Comparison of ENCODE assay signal across 9 cellular contexts in genomic region chr1:234907585-234908457, GRCh38.
DNase-seq lines count a peak whose midpoint lies in the region; ATAC-seq and TF ChIP-seq lines count a peak whose summit lies in the region.
"Had no signal": no experiment of that assay in that cellular context is flagged by ENCODE, and none has a peak within 500 bp of the region (broad histone marks: within the 10 kb centered on the region; RNA-seq: fewer than 3 reads in every experiment).

No MANE protein-coding gene starts in this region.

- DNase-seq in GM04503 (ENCODE audit: low read depth) = peak; percentile 85
- DNase-seq in body of pancreas = peak in 3 of 4 donors; percentile 49 to 60 (median 60)
- peak; percentile 58 for DNase-seq in hepatocyte (ENCODE audit: low spot score)
- no peak for DNase-seq in smooth muscle cell (lab: John Stamatoyannopoulos, UW; ENCODE audit: unreplicated experiment)
- no peak for DNase-seq in GOT3 (lab: John Stamatoyannopoulos, UW)
- no peak for DNase-seq in hippocampal formation (lab: John Stamatoyannopoulos, UW)
- DNase-seq: NCI-H2081 treated with DMSO at 0.1 percent for 48 hours had no signal

- H3K27ac ChIP-seq in body of pancreas (peak overlapping the region; percentile 58 to 71 (median 64)), hepatocyte (peak overlapping the region; percentile 96), smooth muscle cell (ENCODE audit: low read depth) (peak overlapping the region; percentile 84)

- TF ChIP-seq POLR2A in body of pancreas (IDR thresholded peaks at IDR 0.05) = no peak

- peak overlapping the region; percentile 45 for H3K4me2 ChIP-seq in hepatocyte
- H3K4me2 ChIP-seq in smooth muscle cell = peak overlapping the region; percentile 50

- no peaks in the 10 kb centered on the region for H3K27me3 ChIP-seq in body of pancreas
- H3K27me3 ChIP-seq in hepatocyte = no peaks in the 10 kb centered on the region
- H3K27me3 ChIP-seq in smooth muscle cell (ENCODE audit: low read depth) = no peaks in the 10 kb centered on the region

- H3K79me2 ChIP-seq in hepatocyte (no peaks in the 10 kb centered on the region), smooth muscle cell (ENCODE audit: low read depth) (no peaks in the 10 kb centered on the region)

- no peaks in the 10 kb centered on the region for H3K9me3 ChIP-seq in body of pancreas
- H3K9me3 ChIP-seq in hepatocyte (ENCODE audit: low read depth) = no peaks in the 10 kb centered on the region
- no peaks in the 10 kb centered on the region for H3K9me3 ChIP-seq in smooth muscle cell (replicated peaks; ENCODE audit: low read depth)

- TF ChIP-seq CTCF in body of pancreas (IDR thresholded peaks at IDR 0.05) (no peak), hepatocyte (IDR thresholded peaks at IDR 0.05; ENCODE audit: poor library complexity) (no peak), smooth muscle cell (IDR thresholded peaks at IDR 0.05; ENCODE audit: borderline replicate concordance, insufficient read depth, poor library complexity, severe bottlenecking) (no peak)

- peak overlapping the region; percentile 36 for H3K9ac ChIP-seq in smooth muscle cell (ENCODE audit: low read depth)

- H3K4me3 ChIP-seq in body of pancreas (no peak overlapping the region), hepatocyte (no peak overlapping the region), smooth muscle cell (no peak overlapping the region)

- peaks cover 10% of the 10 kb centered on the region for H3F3A ChIP-seq in smooth muscle cell (ENCODE audit: low read depth)

- H3K36me3 ChIP-seq in body of pancreas (replicated peaks in 1 of 2; ENCODE audit: insufficient read depth in 1 of 2, low read depth in 2 of 2) = no peaks in the 10 kb centered on the region
- H3K36me3 ChIP-seq in hepatocyte (replicated peaks; ENCODE audit: insufficient read depth, low read depth) = no peaks in the 10 kb centered on the region
- no peaks in the 10 kb centered on the region for H3K36me3 ChIP-seq in smooth muscle cell (ENCODE audit: low read depth)

- peak; percentile 79 for ATAC-seq in body of pancreas
- ATAC-seq in GM18909 (IDR thresholded peaks at IDR 0.05; ENCODE audit: poor library complexity, unreplicated experiment) = no peak
- no peak for ATAC-seq in HG03175 (IDR thresholded peaks at IDR 0.05; ENCODE audit: unreplicated experiment)

- intact Hi-C loops in body of pancreas (cut with DNase I) = no loop called here

- H4K20me1 ChIP-seq in hepatocyte (ENCODE audit: insufficient read depth, poor library complexity, severe bottlenecking) (no peaks in the 10 kb centered on the region), smooth muscle cell (ENCODE audit: low read depth) (no peaks in the 10 kb centered on the region)

- H2AFZ ChIP-seq in hepatocyte = no peak overlapping the region
- peak overlapping the region; percentile 28 for H2AFZ ChIP-seq in smooth muscle cell (ENCODE audit: low read depth)

- no peaks in the 10 kb centered on the region for H3K9me2 ChIP-seq in hepatocyte (replicated peaks; ENCODE audit: insufficient read depth)

- 14 to 26% methylated on average over 12 of the region's 12 CpGs for WGBS in body of pancreas, 2 donors
- WGBS in hepatocyte (ENCODE audit: low lambda C conversion rate, missing lambda C conversion rate) = 44% methylated on average over 12 of the region's 12 CpGs
- WGBS in smooth muscle cell (ENCODE audit: low lambda C conversion rate) = 42% methylated on average over 12 of the region's 12 CpGs

- H3K4me1 ChIP-seq in body of pancreas = peaks cover 28% of the 10 kb centered on the region
- peaks cover 28% of the 10 kb centered on the region for H3K4me1 ChIP-seq in hepatocyte (ENCODE audit: insufficient read depth)
- no peaks in the 10 kb centered on the region for H3K4me1 ChIP-seq in smooth muscle cell (ENCODE audit: low read depth)

Comparison
In these comparisons a context has a peak if more than half of its experiments do, and no peak if none do; other contexts are left out.
1. DNase-seq: peak in GM04503 (single experiment), body of pancreas (3 of 4) and hepatocyte (single experiment); none in smooth muscle cell (single experiment), GOT3 (single experiment) and hippocampal formation (0 of 2).
2. Peak in every context shown above with its lines, with median percentiles within 50 percentile points of each other: H3K27ac ChIP-seq.